In genomic region chr1:29237906-29238600, GRCh38 we compare ENCODE assay signal across 8 cellular contexts. TPM values are rescaled to one million over a fixed set of nuclear protein-coding genes. Genes with fewer than 3 reads are reported as not detected.
DNase-seq lines count a peak whose midpoint lies in the region; ATAC-seq and FAIRE-seq lines count a peak whose summit lies in the region.

No MANE protein-coding gene starts in this region.

- H3K9ac ChIP-seq in HUES48 (ENCODE audit: low read depth, low read length): 0 out of 2 replicates have a peak overlapping the region, but pooled peaks have one; percentile 15

- WGBS in small intestine, 3 donors: 1 to 2% (median 1%) methylated on average over 61 to 84 of the region's 84 CpGs

- peak overlapping the region; percentile 62 for H3K4me3 ChIP-seq in HUES48 (ENCODE audit: low read depth, low read length)
- peak overlapping the region; percentile 1 to 46 for H3K4me3 ChIP-seq in small intestine (ENCODE audit: low read depth in 1 of 2, low read length in 2 of 2)

- H3K36me3 ChIP-seq in HUES48 (ENCODE audit: control insufficient read depth, insufficient read depth, low read length) (no peaks in the 10 kb centered on the region), small intestine (ENCODE audit: control insufficient read depth in 2 of 2, insufficient read depth in 2 of 2, low read length in 2 of 2) (no peaks in the 10 kb centered on the region)

- in situ Hi-C loops in ACHN (cut with HindIII; ENCODE audit: low pct_ligation_motif_present, low pct_unique_long_range_greater_than_20kb, low sequenced_read_pairs): no loop called here

- H3K27me3 ChIP-seq in HUES48 (ENCODE audit: control insufficient read depth, insufficient read depth, low read length): peaks cover 40% of the 10 kb centered on the region
- peaks cover 9 to 15% of the 10 kb centered on the region in 2 donors for H3K27me3 ChIP-seq in small intestine (ENCODE audit: control insufficient read depth in 2 of 2, insufficient read depth in 2 of 2, low read length in 2 of 2)

- H3K9me3 ChIP-seq in HUES48 (ENCODE audit: control insufficient read depth, insufficient read depth, low read length) (no peaks in the 10 kb centered on the region), small intestine (ENCODE audit: control insufficient read depth, low read depth) (no peaks in the 10 kb centered on the region)

- DNase-seq in AG20443 (ENCODE audit: low spot score) (peak; percentile 66), astrocyte of the hippocampus (ENCODE audit: low read depth, low spot score) (peak; percentile 66), iPS-NIHi11 (ENCODE audit: low spot score) (peak; percentile 48), small intestine (no peak), ACHN (no peak), COR-L47 (lab: John Stamatoyannopoulos, UW) (no peak)

- FAIRE-seq in small intestine (lab: Jason Lieb, UNC): no peak

- no peak for ATAC-seq in HG02884 (IDR thresholded peaks at IDR 0.05; ENCODE audit: unreplicated experiment)

- peaks cover 24% of the 10 kb centered on the region for H3K4me1 ChIP-seq in HUES48 (ENCODE audit: control insufficient read depth, insufficient read depth, low read length)
- no peaks in the 10 kb centered on the region for H3K4me1 ChIP-seq in small intestine (ENCODE audit: control insufficient read depth in 2 of 2, insufficient read depth in 1 of 2, low read depth in 1 of 2, low read length in 1 of 2)

- H3K27ac ChIP-seq in HUES48 (ENCODE audit: low read depth, low read length) (no peak overlapping the region), small intestine (ENCODE audit: low read depth in 1 of 2, low read length in 1 of 2) (no peak overlapping the region)

RNA-seq across cellular contexts. Expression of gene PTPRU, which starts 1.7 kb away (rescaled TPM):
- 1 to 10 TPM in 1 of 3 donors, under 1 TPM in 1, not detected in 1; 0.27 to 4.3 TPM for polyA plus RNA-seq in small intestine

RNA-seq across cellular contexts. Expression of gene MECR, which starts 7.3 kb away (rescaled TPM):
- 10 to 100 TPM in 2 of 3 donors, 1 to 10 TPM in 1; 9.7 to 20.0 (median 19.2) TPM for polyA plus RNA-seq in small intestine

RNA-seq across cellular contexts. Expression of gene SRSF4, which starts 56.4 kb away (rescaled TPM):
- polyA plus RNA-seq in small intestine: 10 to 100 TPM; 65.1 to 99.3 (median 71.9) TPM

Comparison
In these comparisons a context has a peak if more than half of its experiments do, and no peak if none do; other contexts are left out.
1. DNase-seq: peak in AG20443 (single experiment), astrocyte of the hippocampus (single experiment) and iPS-NIHi11 (single experiment); none in small intestine (single experiment), ACHN (single experiment) and COR-L47 (single experiment).